8 cellular contexts compared by ENCODE assay signal in the genomic region with DNA sequence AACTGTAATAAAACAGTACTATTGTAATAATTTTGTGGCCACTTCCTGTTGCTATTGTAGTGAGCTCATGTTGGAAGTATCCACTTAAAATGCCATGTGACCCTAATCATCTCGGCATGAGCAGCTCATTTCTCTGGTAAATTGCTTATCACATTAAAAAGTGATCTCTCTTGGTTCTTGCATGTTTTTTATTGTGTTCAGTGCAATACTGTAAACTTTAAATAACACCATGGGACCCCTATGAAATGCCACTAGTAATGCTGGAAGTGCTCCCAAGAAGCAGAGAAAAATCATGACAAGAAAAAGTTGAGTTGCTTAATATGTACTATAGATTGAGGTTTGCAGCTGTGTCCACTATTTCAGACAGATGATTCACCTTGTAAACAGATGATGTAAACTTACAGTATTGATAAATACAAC. TPM values are rescaled to one million over a fixed set of nuclear protein-coding genes. Genes with fewer than 3 reads are reported as not detected.
A peak's percentile ranks its signal among the peaks of the same experiment; 100 is the strongest.
DNase-seq lines count a peak whose midpoint lies in the region; ATAC-seq, FAIRE-seq and TF ChIP-seq lines count a peak whose summit lies in the region.
"Had no signal": no experiment of that assay in that cellular context is flagged by ENCODE, and none has a peak within 500 bp of the region (broad histone marks: within the 10 kb centered on the region; RNA-seq: fewer than 3 reads in every experiment).

No MANE protein-coding gene starts in this region.

- H4K20me1 ChIP-seq in GM23248 (ENCODE audit: insufficient read depth), result no peaks in the 10 kb centered on the region

- peak; percentile 34 for FAIRE-seq in pancreas (lab: Jason Lieb, UNC)

- peaks cover 47% of the 10 kb centered on the region for H3F3A ChIP-seq in GM23248 (ENCODE audit: insufficient read depth)

- in situ Hi-C loops in GM23248 (cut with MboI), result no loop called here

- no peaks in the 10 kb centered on the region for H3K9me3 Mint-ChIP-seq in glutamatergic neuron (ENCODE audit: unreplicated experiment)

- no peak overlapping the region for H3K9ac ChIP-seq in GM23248

- TF ChIP-seq CTCF in cardiac fibroblast (IDR thresholded peaks at IDR 0.05; ENCODE audit: low read depth, low read length) (no peak), pancreas (IDR thresholded peaks at IDR 0.05) (no peak), glutamatergic neuron (IDR thresholded peaks at IDR 0.05; ENCODE audit: partially characterized antibody, unreplicated experiment) (no peak), GM10266 (IDR thresholded peaks at IDR 0.05; ENCODE audit: control insufficient read depth, insufficient read depth, low read depth, missing control alignments) (no peak)

- ATAC-seq in pancreas, result peak; percentile 48 to 76 (median 66)
- ATAC-seq in HG03565 (IDR thresholded peaks at IDR 0.05; ENCODE audit: unreplicated experiment), result no peak

- intact Hi-C loops in pancreas (cut with DNase I), result no loop called here

- H3K4me3 ChIP-seq in GM23248, result no peak overlapping the region
- H3K4me3 ChIP-seq in cardiac fibroblast (replicated peaks in 1 of 2; ENCODE audit: low read depth in 2 of 2, low read length in 2 of 2), result no peak overlapping the region
- no peak overlapping the region for H3K4me3 ChIP-seq in pancreas

- H3K9me3 ChIP-seq in GM23248 (ENCODE audit: low read depth) (no peaks in the 10 kb centered on the region), pancreas (no peaks in the 10 kb centered on the region)

- no peaks in the 10 kb centered on the region for H3K9me2 ChIP-seq in GM23248 (ENCODE audit: insufficient read depth)

- 0 to 3% methylated on average over 1 of the region's 1 CpG for WGBS in GM23248 (ENCODE audit: low coverage in 1 of 2, low lambda C conversion rate in 2 of 2, missing lambda C conversion rate in 2 of 2), 2 experiments
- WGBS in pancreas, 2 donors, result 35 to 48% methylated on average over 1 of the region's 1 CpG

- peaks cover 11% of the 10 kb centered on the region for H3K36me3 Mint-ChIP-seq in glutamatergic neuron (ENCODE audit: unreplicated experiment)

- no peaks in the 10 kb centered on the region for H3K27me3 ChIP-seq in GM23248 (replicated peaks; ENCODE audit: insufficient read depth)
- H3K27me3 ChIP-seq in pancreas, result no peaks in the 10 kb centered on the region

- no peak overlapping the region for H3K27ac Mint-ChIP-seq in glutamatergic neuron (ENCODE audit: unreplicated experiment)

- DNase-seq in GM23248 (peak; percentile 76), NCI-H460 (ENCODE audit: extremely low read depth, low read depth) (peak; percentile 30), cardiac fibroblast (ENCODE audit: low read depth in 2 of 2) (peak; percentile 56 to 89), pancreas (no peak), glutamatergic neuron (no peak), GM10266 (ENCODE audit: extremely low spot score) (no peak)
- DNase-seq: NCI-H1436 treated with DMSO at 0.1 percent for 48 hours had no signal

- H2AFZ ChIP-seq in GM23248, result no peak overlapping the region

- no peak overlapping the region for H3K4me3 Mint-ChIP-seq in glutamatergic neuron (ENCODE audit: unreplicated experiment)

- H3K4me1 ChIP-seq in GM23248 (ENCODE audit: insufficient read depth), result peaks cover 56% of the 10 kb centered on the region
- H3K4me1 ChIP-seq in pancreas, result peaks cover 0 to 9% (median 8%) of the 10 kb centered on the region in 3 donors

- no peaks in the 10 kb centered on the region for H3K27me3 Mint-ChIP-seq in glutamatergic neuron (ENCODE audit: unreplicated experiment)

- H3K4me1 Mint-ChIP-seq in glutamatergic neuron (ENCODE audit: low read depth, unreplicated experiment), result no peaks in the 10 kb centered on the region

- H3K36me3 ChIP-seq in GM23248 (ENCODE audit: low read depth) (0 out of 2 replicates have a peak, but pooled peaks cover 6% of the 10 kb centered on the region), pancreas (no peaks in the 10 kb centered on the region)

- peak overlapping the region; percentile 36 for H3K27ac ChIP-seq in GM23248
- no peak overlapping the region for H3K27ac ChIP-seq in pancreas

- peak overlapping the region; percentile 11 for H3K4me2 ChIP-seq in GM23248 (ENCODE audit: unreplicated experiment)

- no peaks in the 10 kb centered on the region for H3K79me2 ChIP-seq in GM23248 (ENCODE audit: insufficient read depth)

RNA-seq across cellular contexts. Expression of a gene that starts 45.6 kb away (rescaled TPM):
- total RNA-seq in GM23248 (2014; rRNA removed; shearing (Covaris generic)), result 79.4 and 107 TPM in 2 replicates
- polyA plus RNA-seq in GM23248 (2016; fragmentation: Nextera tagmentation; extraction: Ambion mirVana), result 49.5 and 51.1 TPM in 2 replicates
- 51.5 and 64.9 TPM in 2 replicates for total RNA-seq in NCI-H460 (2014; rRNA removed; shearing (Covaris generic))
- 36.7 and 49.4 TPM in 2 replicates for polyA plus RNA-seq in NCI-H460 (2014; cell fraction: nucleus; rRNA removed)
- 10 to 100 TPM; 37.3 to 54.5 (median 45.6) TPM for total RNA-seq in pancreas
- 10 to 100 TPM; 15.7 to 19.2 TPM for polyA plus RNA-seq in pancreas
- 49.3 TPM for total RNA-seq in glutamatergic neuron (ENCODE audit: unreplicated experiment)

Comparison
In these comparisons a context has a peak if more than half of its experiments do, and no peak if none do; other contexts are left out.
1. DNase-seq: peak in GM23248 (single experiment), NCI-H460 (single experiment) and cardiac fibroblast (2 of 2); none in pancreas (0 of 6), glutamatergic neuron (single experiment) and GM10266 (single experiment).